Comparison of ENCODE assay signal across 11 cellular contexts in the genomic region with DNA sequence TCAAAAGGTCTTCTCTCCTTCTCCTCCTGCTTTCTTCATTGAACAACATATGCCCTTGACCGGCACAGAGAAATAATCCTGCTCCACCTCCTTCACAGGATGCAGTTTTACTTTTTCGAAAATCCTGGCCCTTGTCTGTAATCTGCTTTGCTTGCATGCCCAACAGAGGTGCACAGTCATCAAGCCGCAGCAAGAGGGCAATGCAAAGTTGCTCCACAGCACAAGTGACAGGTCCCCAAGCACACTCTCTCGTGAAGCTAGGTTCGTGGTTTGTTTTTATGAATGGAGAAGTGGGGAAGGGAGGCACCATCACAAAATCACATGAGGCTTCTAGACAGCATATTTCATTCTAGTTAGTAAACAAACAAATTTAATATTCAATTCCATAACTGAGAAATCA.
A peak's percentile ranks its signal among the peaks of the same experiment; 100 is the strongest.
DNase-seq lines count a peak whose midpoint lies in the region; ATAC-seq and TF ChIP-seq lines count a peak whose summit lies in the region.
"Had no signal": no experiment of that assay in that cellular context is flagged by ENCODE, and none has a peak within 500 bp of the region (broad histone marks: within the 10 kb centered on the region; RNA-seq: fewer than 3 reads in every experiment).

No MANE protein-coding gene starts in this region.

- in situ Hi-C loops in transverse colon (cut with MboI; ENCODE audit: low pct_ligation_motif_present in 1 of 4, low pct_unique_long_range_greater_than_20kb in 1 of 4, low sequenced_read_pairs in 3 of 4) = no loop called here

- H3K4me3 ChIP-seq in OCI-LY3 (ENCODE audit: low read length) (no peak overlapping the region), gastroesophageal sphincter (no peak overlapping the region), transverse colon (no peak overlapping the region), breast epithelium (no peak overlapping the region)
- H3K4me3 ChIP-seq: K562 had no signal

- TF ChIP-seq EP300 in gastroesophageal sphincter (IDR thresholded peaks at IDR 0.05) = no peak
- no peak for TF ChIP-seq EP300 in transverse colon (IDR thresholded peaks at IDR 0.05; ENCODE audit: low read depth)

- H2AFZ ChIP-seq in OCI-LY3 (ENCODE audit: low read depth, low read length) = no peak overlapping the region

- no peak overlapping the region for H3K9ac ChIP-seq in OCI-LY3 (ENCODE audit: low read length)

- DNase-seq in transverse colon = no peak
- no peak for DNase-seq in breast epithelium (ENCODE audit: low spot score in 2 of 2)
- DNase-seq in NCI-H524 treated with DMSO at 0.1 percent for 48 hours (lab: John Stamatoyannopoulos, UW) = no peak
- DNase-seq: activated CD4-positive, CD25-positive, alpha-beta regulatory T cell treated with anti-CD3 and anti-CD28 coated beads, Interleukin-2, amount 50 U/mL, for 72 hours; effector CD4-positive, alpha-beta T cell had no signal

- H3K36me3 ChIP-seq in OCI-LY3 (replicated peaks; ENCODE audit: low read depth, low read length) (no peaks in the 10 kb centered on the region), gastroesophageal sphincter (no peaks in the 10 kb centered on the region), transverse colon (no peaks in the 10 kb centered on the region), breast epithelium (no peaks in the 10 kb centered on the region)

- no peaks in the 10 kb centered on the region for H4K20me1 ChIP-seq in OCI-LY3 (ENCODE audit: insufficient read depth, low read length)

- H3K27ac ChIP-seq in C4-2B (no peak overlapping the region), OCI-LY3 (ENCODE audit: low read length) (no peak overlapping the region), gastroesophageal sphincter (no peak overlapping the region), transverse colon (no peak overlapping the region), breast epithelium (no peak overlapping the region)

- TF ChIP-seq POLR2A in gastroesophageal sphincter (IDR thresholded peaks at IDR 0.05) = no peak
- no peak for TF ChIP-seq POLR2A in transverse colon (IDR thresholded peaks at IDR 0.05)
- TF ChIP-seq POLR2A in breast epithelium (IDR thresholded peaks at IDR 0.05) = no peak

- H3K4me1 ChIP-seq in OCI-LY3 (ENCODE audit: low read length) = peaks cover 4% of the 10 kb centered on the region; the same call in 1 of the 2 replicates
- H3K4me1 ChIP-seq in gastroesophageal sphincter = no peaks in the 10 kb centered on the region
- no peaks in the 10 kb centered on the region for H3K4me1 ChIP-seq in transverse colon
- no peaks in the 10 kb centered on the region for H3K4me1 ChIP-seq in breast epithelium

- intact Hi-C loops in transverse colon (cut with DNase I; ENCODE audit: low total_unique reads) = no loop called here
- intact Hi-C loops in breast epithelium (cut with DNase I; ENCODE audit: low total_unique reads) = no loop called here

- peak overlapping the region; percentile 9; the same call in 1 of the 2 replicates for H3K4me2 ChIP-seq in OCI-LY3 (ENCODE audit: low read length)

- H3K79me2 ChIP-seq in OCI-LY3 (ENCODE audit: low read length) = no peaks in the 10 kb centered on the region

- TF ChIP-seq CTCF in C4-2B (conservative IDR thresholded peaks at IDR 0.05) = 0 out of 2 replicates have a peak, but pooled peaks have one; percentile 14
- peak; percentile 44 for TF ChIP-seq CTCF in OCI-LY3 (IDR thresholded peaks at IDR 0.05; ENCODE audit: low read depth, low read length)
- no peak for TF ChIP-seq CTCF in gastroesophageal sphincter (IDR thresholded peaks at IDR 0.05)
- TF ChIP-seq CTCF in transverse colon (IDR thresholded peaks at IDR 0.05) = no peak
- no peak for TF ChIP-seq CTCF in breast epithelium (IDR thresholded peaks at IDR 0.05)

- 47 to 86% methylated on average over 2 to 5 of the region's 5 CpGs for WGBS in gastroesophageal sphincter (ENCODE audit: low coverage in 1 of 2), 2 donors
- 63 to 80% methylated on average over 1 to 5 of the region's 5 CpGs for WGBS in transverse colon (ENCODE audit: low coverage in 1 of 2), 2 donors

- ATAC-seq in GM18907 (IDR thresholded peaks at IDR 0.05; ENCODE audit: unreplicated experiment) (peak; percentile 63), HG02938 (IDR thresholded peaks at IDR 0.05; ENCODE audit: unreplicated experiment) (peak; percentile 39), gastroesophageal sphincter (no peak)
- ATAC-seq: K562 had no signal

- H3K27me3 ChIP-seq in OCI-LY3 (ENCODE audit: low read depth, low read length) = no peaks in the 10 kb centered on the region
- no peaks in the 10 kb centered on the region for H3K27me3 ChIP-seq in gastroesophageal sphincter
- no peaks in the 10 kb centered on the region for H3K27me3 ChIP-seq in transverse colon
- no peaks in the 10 kb centered on the region for H3K27me3 ChIP-seq in breast epithelium

- no peaks in the 10 kb centered on the region for H3K9me3 ChIP-seq in OCI-LY3 (ENCODE audit: insufficient read depth, low read length)
- H3K9me3 ChIP-seq in gastroesophageal sphincter = no peaks in the 10 kb centered on the region
- no peaks in the 10 kb centered on the region for H3K9me3 ChIP-seq in transverse colon
- no peaks in the 10 kb centered on the region for H3K9me3 ChIP-seq in breast epithelium

Comparison
In these comparisons a context has a peak if more than half of its experiments do, and no peak if none do; other contexts are left out.
1. CTCF ChIP-seq: peak in C4-2B (single experiment) and OCI-LY3 (single experiment); none in gastroesophageal sphincter (0 of 4), transverse colon (0 of 5) and breast epithelium (0 of 3).